Comparison of ENCODE assay signal across 11 cellular contexts in genomic region chr9:86700601-86701000, GRCh38.
DNase-seq lines count a peak whose midpoint lies in the region; ATAC-seq and TF ChIP-seq lines count a peak whose summit lies in the region.
"Had no signal": no experiment of that assay in that cellular context is flagged by ENCODE, and none has a peak within 500 bp of the region (broad histone marks: within the 10 kb centered on the region; RNA-seq: fewer than 3 reads in every experiment).

No MANE protein-coding gene starts in this region.

- CTCF ChIA-PET in A673 (lab: Charles Lee) (no interaction called here), OCI-LY7 (lab: Charles Lee; ENCODE audit: unreplicated experiment) (no interaction called here)

- H3K9me2 ChIP-seq in OCI-LY7 (ENCODE audit: insufficient read depth, low read length), result no peaks in the 10 kb centered on the region

- TF ChIP-seq CTCF in A673 (conservative IDR thresholded peaks at IDR 0.05; ENCODE audit: low read depth, low read length) (no peak), omental fat pad (IDR thresholded peaks at IDR 0.05) (no peak), OCI-LY7 (conservative IDR thresholded peaks at IDR 0.05; ENCODE audit: low read length) (no peak)

- no peak overlapping the region for H3K4me3 ChIP-seq in A673 (ENCODE audit: low read depth, low read length, poor library complexity, severe bottlenecking)
- H3K4me3 ChIP-seq in OCI-LY7 (ENCODE audit: low read depth, low read length, poor library complexity, severe bottlenecking), result no peak overlapping the region
- H3K4me3 ChIP-seq: tibial nerve had no signal

- POLR2A ChIA-PET in A673 (lab: Charles Lee; ENCODE audit: low non-redundant PET) (no interaction called here), OCI-LY7 (lab: Charles Lee) (interaction anchor here (0.8 kb wide), 1 partner anchor 14 kb away, joined by 4 read pairs; no protein-coding TSS in a partner anchor)

- peaks cover 14% of the 10 kb centered on the region for H3K4me1 ChIP-seq in A673 (ENCODE audit: insufficient read depth, low read length, poor library complexity, severe bottlenecking)
- H3K4me1 ChIP-seq in OCI-LY7 (ENCODE audit: insufficient read depth, low read length, poor library complexity, severe bottlenecking), result no peaks in the 10 kb centered on the region

- intact Hi-C loops in A673 (cut with micrococcal nuclease; ENCODE audit: unreplicated experiment) (no loop called here), OCI-LY7 (cut with micrococcal nuclease; ENCODE audit: unreplicated experiment) (no loop called here)

- H3K36me3 ChIP-seq in A673 (ENCODE audit: insufficient read depth, low read length, poor library complexity, severe bottlenecking) (no peaks in the 10 kb centered on the region), OCI-LY7 (ENCODE audit: insufficient read depth, low read length) (no peaks in the 10 kb centered on the region)
- H3K36me3 ChIP-seq: tibial nerve had no signal

- no peak overlapping the region for H2AFZ ChIP-seq in OCI-LY7 (ENCODE audit: low read length)

- peak; percentile 13 for DNase-seq in A673 (ENCODE audit: low spot score)
- DNase-seq in amniotic epithelial cell (ENCODE audit: low read depth), result peak; percentile 43
- peak; percentile 70 for DNase-seq in globus pallidus (ENCODE audit: low spot score)
- no peak for DNase-seq in omental fat pad (ENCODE audit: low spot score)
- no peak for DNase-seq in foreskin melanocyte
- no peak for DNase-seq in OCI-LY7 (ENCODE audit: low spot score)
- no peak for DNase-seq in ecto neural progenitor cell (ENCODE audit: low spot score)
- DNase-seq: DND-41, NCI-H226 had no signal

- no peaks in the 10 kb centered on the region for H3K9me3 ChIP-seq in A673 (ENCODE audit: low read depth, low read length, poor library complexity, severe bottlenecking)
- H3K9me3 ChIP-seq in OCI-LY7 (ENCODE audit: low read length), result no peaks in the 10 kb centered on the region
- H3K9me3 ChIP-seq: tibial nerve had no signal

- no peaks in the 10 kb centered on the region for H3K79me2 ChIP-seq in OCI-LY7 (ENCODE audit: insufficient read depth, low read depth, low read length)

- BruUV-seq in A673 (replicated peaks; lab: Mats Ljungman, UMichigan), result no TSS peak
- no TSS peak for BruUV-seq in OCI-LY7 (replicated peaks; lab: Mats Ljungman, UMichigan)

- ATAC-seq in omental fat pad (ENCODE audit: low FRiP score) (peak; percentile 60), HG02763 (IDR thresholded peaks at IDR 0.05; ENCODE audit: unreplicated experiment) (no peak)

- H3K4me2 ChIP-seq in OCI-LY7 (ENCODE audit: low read length), result no peak overlapping the region

- H3K27me3 ChIP-seq in A673 (replicated peaks; ENCODE audit: insufficient read depth, low read depth, low read length, poor library complexity), result no peaks in the 10 kb centered on the region
- H3K27me3 ChIP-seq: tibial nerve had no signal

- no peaks in the 10 kb centered on the region for H4K20me1 ChIP-seq in OCI-LY7 (ENCODE audit: insufficient read depth, low read length)

- H3K27ac ChIP-seq in A673 (ENCODE audit: low read depth, low read length, poor library complexity, severe bottlenecking), result no peak overlapping the region
- H3K27ac ChIP-seq in OCI-LY7 (ENCODE audit: low read depth, low read length, poor library complexity, severe bottlenecking), result no peak overlapping the region
- H3K27ac ChIP-seq: tibial nerve had no signal

Comparison
In these comparisons a context has a peak if more than half of its experiments do, and no peak if none do; other contexts are left out.
1. DNase-seq: peak in A673 (single experiment), amniotic epithelial cell (single experiment) and globus pallidus (single experiment); none in omental fat pad (single experiment), foreskin melanocyte (single experiment), OCI-LY7 (single experiment) and ecto neural progenitor cell (single experiment).